9 cellular contexts compared by ENCODE assay signal in the genomic region with DNA sequence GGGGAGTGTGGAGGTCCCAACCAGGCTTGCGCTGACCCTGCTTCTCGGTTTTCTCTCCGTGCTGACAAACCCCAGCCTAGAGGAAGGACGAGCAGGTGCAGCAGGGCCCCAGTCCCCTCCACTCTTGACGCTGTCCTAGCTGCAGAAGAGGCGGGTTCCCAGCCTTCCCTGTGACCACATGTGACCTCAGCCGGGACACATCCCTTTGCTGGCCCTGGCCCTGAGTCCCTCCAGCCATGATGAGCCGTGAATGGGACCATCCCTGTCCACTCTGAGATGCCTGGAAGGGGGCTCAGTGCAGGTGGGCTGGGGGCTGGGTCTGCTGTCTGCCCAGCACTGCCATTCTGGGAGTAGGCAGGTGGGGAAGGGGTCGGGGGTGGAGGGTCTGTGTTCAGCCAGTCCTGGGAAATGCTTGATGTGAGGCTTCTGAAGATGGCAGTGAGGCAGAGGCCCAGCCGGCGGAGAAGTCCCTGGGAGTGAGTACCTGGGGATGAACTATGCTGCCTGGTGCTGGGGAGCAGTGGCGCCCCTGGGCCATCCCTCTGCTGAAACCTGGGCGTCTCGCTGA. TPM values are rescaled to one million over a fixed set of nuclear protein-coding genes. Genes with fewer than 3 reads are reported as not detected.
A peak's percentile ranks its signal among the peaks of the same experiment; 100 is the strongest.
DNase-seq lines count a peak whose midpoint lies in the region; TF ChIP-seq lines count a peak whose summit lies in the region.
"Had no signal": no experiment of that assay in that cellular context is flagged by ENCODE, and none has a peak within 500 bp of the region (broad histone marks: within the 10 kb centered on the region; RNA-seq: fewer than 3 reads in every experiment).

No MANE protein-coding gene starts in this region.

- H3K27ac Mint-ChIP-seq in Calu3 (ENCODE audit: unreplicated experiment), result peak overlapping the region; percentile 88

- no peaks in the 10 kb centered on the region for H3K9me3 Mint-ChIP-seq in Calu3 (ENCODE audit: low read depth, unreplicated experiment)

- intact Hi-C loops in Calu3 (cut with micrococcal nuclease; ENCODE audit: unreplicated experiment), result no loop called here
- intact Hi-C loops in dorsolateral prefrontal cortex (cut with DNase I), result no loop called here

- DNase-seq in Calu3, result no peak
- DNase-seq in Karpas-422, result no peak
- DNase-seq in dorsolateral prefrontal cortex, result no peak
- DNase-seq in NCI-H146 (lab: John Stamatoyannopoulos, UW), result no peak
- DNase-seq in NCI-H774 (lab: John Stamatoyannopoulos, UW), result no peak
- no peak for DNase-seq in medulla oblongata (ENCODE audit: extremely low spot score)
- DNase-seq in NCI-H2107 treated with DMSO at 0.1 percent for 48 hours (lab: John Stamatoyannopoulos, UW; ENCODE audit: unreplicated experiment), result no peak
- DNase-seq: activated naive CD4-positive, alpha-beta T cell had no signal

- H3K36me3 ChIP-seq in Karpas-422 (ENCODE audit: insufficient read depth, low read length) (no peaks in the 10 kb centered on the region), neuron (ENCODE audit: insufficient read depth, low read length) (peaks cover 4% of the 10 kb centered on the region)

- H3K4me3 ChIP-seq in Karpas-422 (ENCODE audit: low read length) (peak overlapping the region; percentile 98; the same call in 1 of the 2 replicates), dorsolateral prefrontal cortex (peak overlapping the region in 18 of 59 donors; percentile 60 to 81 (median 72)), neuron (ENCODE audit: low read length) (peak overlapping the region; percentile 73)

- peaks cover 87% of the 10 kb centered on the region for H3K36me3 Mint-ChIP-seq in Calu3 (ENCODE audit: insufficient read depth, unreplicated experiment)

- H3K9me3 ChIP-seq in Karpas-422 (ENCODE audit: low read length), result no peaks in the 10 kb centered on the region
- no peaks in the 10 kb centered on the region for H3K9me3 ChIP-seq in neuron (ENCODE audit: low read length)

- peaks cover 14% of the 10 kb centered on the region for H3K79me2 ChIP-seq in Karpas-422 (ENCODE audit: low read length)

- no peaks in the 10 kb centered on the region for H3K27me3 Mint-ChIP-seq in Calu3 (ENCODE audit: unreplicated experiment)

- no peaks in the 10 kb centered on the region for H3K27me3 ChIP-seq in Karpas-422 (ENCODE audit: low read length)
- H3K27me3 ChIP-seq in dorsolateral prefrontal cortex, result peaks cover 0 to 12% (median 0%) of the 10 kb centered on the region in 45 donors
- no peaks in the 10 kb centered on the region for H3K27me3 ChIP-seq in neuron (ENCODE audit: insufficient read depth, low read length)

- H3K9me2 ChIP-seq in Karpas-422 (replicated peaks; ENCODE audit: insufficient read depth, low read length), result no peaks in the 10 kb centered on the region

- peak overlapping the region; percentile 76 for H3K4me3 Mint-ChIP-seq in Calu3 (ENCODE audit: low read depth, unreplicated experiment)

- peaks cover 24% of the 10 kb centered on the region for H3K4me1 Mint-ChIP-seq in Calu3 (ENCODE audit: low read depth, unreplicated experiment)

- H3K9ac ChIP-seq in Karpas-422 (ENCODE audit: low read length), result peak overlapping the region; percentile 94

- TF ChIP-seq CTCF in Calu3 (IDR thresholded peaks at IDR 0.05; ENCODE audit: unreplicated experiment) (no peak), dorsolateral prefrontal cortex (IDR thresholded peaks at IDR 0.05 in 54 of 56, conservative IDR thresholded peaks at IDR 0.05 in 2 of 56; ENCODE audit: low read depth in 1 of 56, partially characterized antibody in 56 of 56) (no peak)

- H3K4me1 ChIP-seq in Karpas-422 (ENCODE audit: low read length), result peaks cover 66% of the 10 kb centered on the region
- peaks cover 23% of the 10 kb centered on the region for H3K4me1 ChIP-seq in neuron (ENCODE audit: insufficient read depth, low read length)

- CTCF ChIA-PET in Calu3 (lab: Charles Lee), result interaction anchor here (0.7 to 1.9 kb wide), 4 partner anchors 11 to 221 kb away, joined by 3 to 9 read pairs (median 4); no protein-coding TSS in a partner anchor

- H2AFZ ChIP-seq in Karpas-422 (ENCODE audit: low read length), result no peak overlapping the region
- H2AFZ ChIP-seq in neuron (ENCODE audit: low read depth, low read length), result no peak overlapping the region

- peaks cover 26% of the 10 kb centered on the region for H4K20me1 ChIP-seq in Karpas-422 (ENCODE audit: insufficient read depth, low read depth, low read length)

- peak overlapping the region; percentile 85 for H3K4me2 ChIP-seq in Karpas-422 (ENCODE audit: low read depth, low read length, poor library complexity, severe bottlenecking)

- no peak overlapping the region for H3K27ac ChIP-seq in Karpas-422 (ENCODE audit: low read length)
- peak overlapping the region in 43 of 59 donors; percentile 4 to 95 (median 87) for H3K27ac ChIP-seq in dorsolateral prefrontal cortex

- no TSS peak for BruUV-seq in Calu3 (replicated peaks; lab: Mats Ljungman, UMichigan)

RNA-seq across cellular contexts. Expression of a gene that starts 1.9 kb away (rescaled TPM):
- total RNA-seq in Calu3 (2022) (52.1 and 61.5 TPM in 2 replicates), dorsolateral prefrontal cortex (100 to 1,000 TPM in 118 of 120 experiments, 10 to 100 TPM in 2; 84.2 to 380 (median 212) TPM)
- total RNA-seq in Karpas-422 (2014; rRNA removed; shearing (Covaris generic); ENCODE audit: low replicate concordance), result 210 and 405 TPM in 2 replicates

RNA-seq across cellular contexts. Expression of a gene that starts 2.6 kb away (rescaled TPM):
- 16.9 and 17.4 TPM in 2 replicates for total RNA-seq in Calu3 (2022)
- total RNA-seq in Karpas-422 (2014; rRNA removed; shearing (Covaris generic); ENCODE audit: low replicate concordance), result 3.2 and 4.8 TPM in 2 replicates
- total RNA-seq in dorsolateral prefrontal cortex, result 10 to 100 TPM in 21 of 120 experiments, 1 to 10 TPM in 99; 3.8 to 24.0 (median 7.3) TPM

RNA-seq across cellular contexts. Expression of a gene that starts 27.3 kb away (rescaled TPM):
- total RNA-seq in Calu3 (2022), result 67.0 and 70.1 TPM in 2 replicates
- 125 and 219 TPM in 2 replicates for total RNA-seq in Karpas-422 (2014; rRNA removed; shearing (Covaris generic); ENCODE audit: low replicate concordance)
- total RNA-seq in dorsolateral prefrontal cortex, result 100 to 1,000 TPM in 99 of 120 experiments, 10 to 100 TPM in 21; 81.6 to 155 (median 110) TPM

RNA-seq across cellular contexts. Expression of a gene that starts 47.8 kb away (rescaled TPM):
- 270 and 300 TPM in 2 replicates for total RNA-seq in Calu3 (2022)
- total RNA-seq in Karpas-422 (2014; rRNA removed; shearing (Covaris generic); ENCODE audit: low replicate concordance), result 71.8 and 125 TPM in 2 replicates
- 100 to 1,000 TPM; 172 to 346 (median 233) TPM for total RNA-seq in dorsolateral prefrontal cortex
